In genomic region chr4:13143704-13144103, GRCh38 we compare ENCODE assay signal across 23 cellular contexts.
"Had no signal": no experiment of that assay in that cellular context is flagged by ENCODE, and none has a peak within 500 bp of the region (broad histone marks: within the 10 kb centered on the region; RNA-seq: fewer than 3 reads in every experiment).

No MANE protein-coding gene starts in this region.

- H3K27me3 ChIP-seq: dorsolateral prefrontal cortex, foreskin keratinocyte, gastroesophageal sphincter, heart left ventricle, hepatocyte, left lung, pancreas, right atrium auricular region, sigmoid colon, stomach, thyroid gland had no signal

- H3K27ac ChIP-seq: dorsolateral prefrontal cortex, epithelial cell of prostate, foreskin keratinocyte, gastroesophageal sphincter, heart left ventricle, hepatocyte, left lung, pancreas, right atrium auricular region, stomach, thyroid gland had no signal

- H3K9me3 ChIP-seq: gastroesophageal sphincter, heart left ventricle, left lung, pancreas, right atrium auricular region, sigmoid colon, stomach, thyroid gland had no signal

- ATAC-seq: esophagus mucosa; foreskin keratinocyte; gastroesophageal sphincter; heart left ventricle; left lung; naive thymus-derived CD8-positive, alpha-beta T cell; pancreas; stimulated activated effector memory CD8-positive, alpha-beta T cell treated with anti-CD3 and anti-CD28 coated beads, Interleukin-12 subunit alpha, Interleukin-12 subunit beta, amount 100 ng/mL, for 72 hours had no signal

- H2AFZ ChIP-seq: hepatocyte had no signal

- H3K36me3 ChIP-seq: gastroesophageal sphincter, heart left ventricle, left lung, pancreas, right atrium auricular region, sigmoid colon, thyroid gland had no signal

- H3K4me1 ChIP-seq: foreskin keratinocyte, heart left ventricle, left lung, pancreas, right atrium auricular region, stomach, thyroid gland had no signal

- H3K4me3 ChIP-seq: gastroesophageal sphincter, heart left ventricle, hepatocyte, left lung, pancreas, right atrium auricular region, stomach, thyroid gland had no signal

- H3K79me2 ChIP-seq: hepatocyte had no signal

- DNase-seq: dorsolateral prefrontal cortex; effector CD4-positive, alpha-beta T cell; foreskin keratinocyte; heart left ventricle; kidney; left lung; mesenchymal stem cell; midbrain; naive thymus-derived CD8-positive, alpha-beta T cell; occipital lobe; pancreas; sigmoid colon; stimulated activated CD4-positive, alpha-beta T cell treated with anti-CD3 and anti-CD28 coated beads, Interleukin-2, amount 100 ng/mL, for 24 hours; stimulated activated CD4-positive, alpha-beta T cell treated with anti-CD3 and anti-CD28 coated beads, Interleukin-4, amount 100 ng/mL, for 24 hours; stimulated activated naive CD4-positive, alpha-beta T cell treated with Interleukin-2 at 50 U/mL for 16 hours; stomach; thyroid gland had no signal
